In the genomic region with DNA sequence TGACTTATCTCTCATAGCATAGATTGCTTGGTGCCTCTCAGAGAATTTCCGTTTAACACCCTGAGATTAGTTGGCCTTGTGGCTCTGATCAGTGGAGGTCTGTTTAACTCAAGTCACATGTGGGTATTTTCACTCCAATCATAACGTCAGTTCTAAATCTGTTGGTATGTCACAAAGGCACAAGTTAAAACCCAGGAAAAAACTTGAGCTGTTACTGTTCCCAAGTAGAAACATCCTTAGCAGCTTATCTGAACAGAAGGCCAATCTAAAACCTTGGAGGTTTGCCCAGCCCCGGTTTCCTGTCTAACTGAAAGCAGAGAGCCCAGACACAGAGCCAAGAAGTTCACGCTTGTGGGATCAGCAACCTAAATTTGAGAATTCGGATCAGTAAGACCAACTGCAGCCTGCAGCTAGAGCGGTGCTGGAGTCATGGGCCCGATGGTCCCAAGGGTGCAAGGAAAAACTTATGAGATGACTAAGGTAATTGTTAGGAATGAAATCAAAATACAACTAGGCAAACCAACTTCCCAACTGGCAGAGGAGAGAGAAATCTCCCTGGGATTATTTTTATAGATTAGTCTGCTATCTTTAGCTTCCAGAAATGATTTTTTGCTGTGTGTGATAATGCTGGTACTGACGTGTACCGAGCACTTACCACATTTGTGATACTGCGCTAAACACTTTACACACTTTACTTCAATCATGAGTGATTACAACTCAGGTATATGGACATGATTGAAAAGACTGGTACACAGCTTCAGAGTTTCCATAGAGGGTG, we compare ENCODE assay signal across 10 cellular contexts.
DNase-seq lines count a peak whose midpoint lies in the region; ATAC-seq and TF ChIP-seq lines count a peak whose summit lies in the region.
"Had no signal": no experiment of that assay in that cellular context is flagged by ENCODE, and none has a peak within 500 bp of the region (broad histone marks: within the 10 kb centered on the region; RNA-seq: fewer than 3 reads in every experiment).

No MANE protein-coding gene starts in this region.

- H3K4me3 Mint-ChIP-seq in activated CD4-positive, alpha-beta T cell treated with anti-CD3 and anti-CD28 coated beads, Interleukin-2, amount 10 ng/mL, durations not matched to agents 7 days and 5 days, result no peak overlapping the region
- no peak overlapping the region for H3K4me3 Mint-ChIP-seq in activated CD4-positive, alpha-beta T cell treated with anti-CD3 and anti-CD28 coated beads, Interleukin-2, amount 10 ng/mL, durations not matched to agents 24 days and 14 days
- H3K4me3 Mint-ChIP-seq: memory B cell; T-helper 1 cell treated with Interleukin-12 subunit alpha and Interleukin-12 subunit beta and Interleukin-4 antibody, amounts not matched to agents 30 μg/mL and 1 μg/mL, for 36 hours had no signal

- H3K4me1 Mint-ChIP-seq in activated CD4-positive, alpha-beta T cell treated with anti-CD3 and anti-CD28 coated beads, Interleukin-2, amount 10 ng/mL, durations not matched to agents 7 days and 5 days, result no peaks in the 10 kb centered on the region
- no peaks in the 10 kb centered on the region for H3K4me1 Mint-ChIP-seq in activated CD4-positive, alpha-beta T cell treated with anti-CD3 and anti-CD28 coated beads, Interleukin-2, amount 10 ng/mL, durations not matched to agents 24 days and 14 days
- H3K4me1 Mint-ChIP-seq: memory B cell had no signal

- H3K4me3 ChIP-seq in right atrium auricular region (peak overlapping the region in 1 of 2 donors; percentile 13), smooth muscle cell (no peak overlapping the region)

- no peaks in the 10 kb centered on the region for H3K36me3 Mint-ChIP-seq in activated CD4-positive, alpha-beta T cell treated with anti-CD3 and anti-CD28 coated beads, Interleukin-2, amount 10 ng/mL, durations not matched to agents 7 days and 5 days (ENCODE audit: low read depth)
- no peaks in the 10 kb centered on the region for H3K36me3 Mint-ChIP-seq in activated CD4-positive, alpha-beta T cell treated with anti-CD3 and anti-CD28 coated beads, Interleukin-2, amount 10 ng/mL, durations not matched to agents 24 days and 14 days (ENCODE audit: low read depth)

- intact Hi-C loops in activated CD4-positive, alpha-beta T cell treated with anti-CD3 and anti-CD28 coated beads, Interleukin-2, amount 10 ng/mL, durations not matched to agents 24 days and 14 days (cut with micrococcal nuclease), result no loop called here

- no peaks in the 10 kb centered on the region for H3K79me2 ChIP-seq in smooth muscle cell (ENCODE audit: low read depth)

- no peak overlapping the region for H3K9ac ChIP-seq in smooth muscle cell (ENCODE audit: low read depth)

- peak overlapping the region; percentile 81 to 92 for H3K27ac ChIP-seq in right atrium auricular region
- peak overlapping the region; percentile 46 for H3K27ac ChIP-seq in smooth muscle cell (ENCODE audit: low read depth)

- H4K20me1 ChIP-seq in smooth muscle cell (ENCODE audit: low read depth), result no peaks in the 10 kb centered on the region

- no peak overlapping the region for H3K27ac Mint-ChIP-seq in activated CD4-positive, alpha-beta T cell treated with anti-CD3 and anti-CD28 coated beads, Interleukin-2, amount 10 ng/mL, durations not matched to agents 7 days and 5 days
- H3K27ac Mint-ChIP-seq in activated CD4-positive, alpha-beta T cell treated with anti-CD3 and anti-CD28 coated beads, Interleukin-2, amount 10 ng/mL, durations not matched to agents 24 days and 14 days, result no peak overlapping the region
- H3K27ac Mint-ChIP-seq: memory B cell; T-helper 1 cell treated with Interleukin-12 subunit alpha and Interleukin-12 subunit beta and Interleukin-4 antibody, amounts not matched to agents 30 μg/mL and 1 μg/mL, for 36 hours had no signal

- peaks cover 5% of the 10 kb centered on the region for H3K9me3 Mint-ChIP-seq in activated CD4-positive, alpha-beta T cell treated with anti-CD3 and anti-CD28 coated beads, Interleukin-2, amount 10 ng/mL, durations not matched to agents 7 days and 5 days
- H3K9me3 Mint-ChIP-seq in activated CD4-positive, alpha-beta T cell treated with anti-CD3 and anti-CD28 coated beads, Interleukin-2, amount 10 ng/mL, durations not matched to agents 24 days and 14 days, result peaks cover 5% of the 10 kb centered on the region

- CTCF ChIA-PET in activated CD4-positive, alpha-beta T cell treated with anti-CD3 and anti-CD28 coated beads, Interleukin-2, amount 10 ng/mL, durations not matched to agents 7 days and 5 days (lab: Charles Lee), result no interaction called here

- TF ChIP-seq CTCF in right atrium auricular region (IDR thresholded peaks at IDR 0.05) (no peak), smooth muscle cell (IDR thresholded peaks at IDR 0.05; ENCODE audit: borderline replicate concordance, insufficient read depth, poor library complexity, severe bottlenecking) (no peak)

- WGBS in smooth muscle cell (ENCODE audit: low lambda C conversion rate), result 32% methylated on average over 10 of the region's 10 CpGs

- H3K9me3 ChIP-seq in right atrium auricular region (no peaks in the 10 kb centered on the region), smooth muscle cell (replicated peaks; ENCODE audit: low read depth) (no peaks in the 10 kb centered on the region)

- ATAC-seq in HG02610 (IDR thresholded peaks at IDR 0.05; ENCODE audit: unreplicated experiment), result no peak

- H3K27me3 ChIP-seq in right atrium auricular region, result no peaks in the 10 kb centered on the region
- no peaks in the 10 kb centered on the region for H3K27me3 ChIP-seq in smooth muscle cell (ENCODE audit: low read depth)

- H3K4me1 ChIP-seq in right atrium auricular region, result peaks cover 0 to 53% of the 10 kb centered on the region in 2 donors
- H3K4me1 ChIP-seq in smooth muscle cell (ENCODE audit: low read depth), result peaks cover 15% of the 10 kb centered on the region

- DNase-seq in GOT3 (lab: John Stamatoyannopoulos, UW), result peak; percentile 31
- peak; percentile 89 for DNase-seq in amniotic epithelial cell (ENCODE audit: low read depth)
- DNase-seq in right atrium auricular region (ENCODE audit: low spot score), result peak; percentile 96
- DNase-seq in smooth muscle cell (lab: John Stamatoyannopoulos, UW; ENCODE audit: unreplicated experiment), result no peak
- DNase-seq in activated CD4-positive, alpha-beta T cell treated with anti-CD3 and anti-CD28 coated beads, Interleukin-2, amount 10 ng/mL, durations not matched to agents 7 days and 5 days, result no peak
- DNase-seq in activated CD4-positive, alpha-beta T cell treated with anti-CD3 and anti-CD28 coated beads, Interleukin-2, amount 10 ng/mL, durations not matched to agents 24 days and 14 days, result no peak
- DNase-seq in activated CD4-positive, CD25-positive, alpha-beta regulatory T cell treated with anti-CD3 and anti-CD28 coated beads, Interleukin-2, amount 50 U/mL, for 72 hours, result no peak

- peaks cover 9% of the 10 kb centered on the region for H3K27me3 Mint-ChIP-seq in activated CD4-positive, alpha-beta T cell treated with anti-CD3 and anti-CD28 coated beads, Interleukin-2, amount 10 ng/mL, durations not matched to agents 7 days and 5 days
- peaks cover 3% of the 10 kb centered on the region for H3K27me3 Mint-ChIP-seq in activated CD4-positive, alpha-beta T cell treated with anti-CD3 and anti-CD28 coated beads, Interleukin-2, amount 10 ng/mL, durations not matched to agents 24 days and 14 days

- H3K36me3 ChIP-seq in right atrium auricular region (no peaks in the 10 kb centered on the region), smooth muscle cell (ENCODE audit: low read depth) (no peaks in the 10 kb centered on the region)

- POLR2A ChIA-PET in activated CD4-positive, alpha-beta T cell treated with anti-CD3 and anti-CD28 coated beads, Interleukin-2, amount 10 ng/mL, durations not matched to agents 7 days and 5 days (lab: Charles Lee), result no interaction called here

- peak overlapping the region; percentile 51 for H3K4me2 ChIP-seq in smooth muscle cell

- peaks cover 10% of the 10 kb centered on the region for H3F3A ChIP-seq in smooth muscle cell (ENCODE audit: low read depth)

- H2AFZ ChIP-seq in smooth muscle cell (ENCODE audit: low read depth), result no peak overlapping the region

Comparison
In these comparisons a context has a peak if more than half of its experiments do, and no peak if none do; other contexts are left out.
1. DNase-seq: peak in GOT3 (single experiment), amniotic epithelial cell (single experiment) and right atrium auricular region (single experiment); none in smooth muscle cell (single experiment), activated CD4-positive, alpha-beta T cell treated with anti-CD3 and anti-CD28 coated beads, Interleukin-2, amount 10 ng/mL, durations not matched to agents 7 days and 5 days (single experiment), activated CD4-positive, alpha-beta T cell treated with anti-CD3 and anti-CD28 coated beads, Interleukin-2, amount 10 ng/mL, durations not matched to agents 24 days and 14 days (single experiment) and activated CD4-positive, CD25-positive, alpha-beta regulatory T cell treated with anti-CD3 and anti-CD28 coated beads, Interleukin-2, amount 50 U/mL, for 72 hours (single experiment).